8 cellular contexts compared by ENCODE assay signal in the genomic region with DNA sequence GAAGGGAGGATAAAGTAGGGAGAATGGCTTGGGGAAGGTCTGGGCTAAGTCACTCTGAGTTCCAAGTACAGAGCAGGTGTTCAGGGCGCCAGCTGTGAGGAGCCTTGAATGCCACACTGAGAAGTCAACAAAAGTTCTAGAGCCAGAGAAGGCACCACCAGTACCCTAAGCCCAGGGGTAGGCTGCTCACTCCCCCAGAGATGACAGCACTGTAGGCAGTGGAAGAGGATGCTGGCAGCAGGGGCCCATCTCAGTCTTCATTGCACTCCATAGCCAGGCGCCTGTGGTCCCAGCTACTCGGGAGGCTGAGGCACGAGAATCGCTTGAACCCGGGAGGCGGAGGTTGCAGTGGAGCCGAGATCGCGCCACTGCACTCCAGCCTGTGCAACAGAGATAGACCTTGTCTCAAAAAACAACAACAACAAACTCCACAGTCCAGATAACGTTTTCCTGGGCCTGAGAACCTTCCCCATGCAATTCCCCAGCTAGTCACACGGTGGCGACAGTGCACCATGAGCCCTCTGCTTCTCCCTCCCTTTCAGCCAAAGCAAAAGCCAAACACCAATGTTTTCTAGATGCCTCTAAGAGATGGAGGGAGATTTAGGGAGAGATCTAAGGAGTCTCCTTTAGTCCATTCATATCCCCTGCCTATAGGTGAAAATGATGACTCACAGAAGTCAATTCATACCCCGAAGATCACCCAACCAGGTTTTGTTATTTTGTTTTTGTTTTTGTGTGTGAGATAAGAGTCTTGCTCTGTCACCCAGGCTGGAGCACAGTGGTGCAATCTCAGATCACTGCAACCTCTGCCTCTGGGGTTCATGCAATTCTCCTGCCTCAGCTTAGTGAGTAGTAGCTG. TPM values are rescaled to one million over a fixed set of nuclear protein-coding genes. Genes with fewer than 3 reads are reported as not detected.
DNase-seq lines count a peak whose midpoint lies in the region; ATAC-seq lines count a peak whose summit lies in the region.

No MANE protein-coding gene starts in this region.

- H3K4me3 ChIP-seq in HAP-1 = no peak overlapping the region

- peak; percentile 48 for DNase-seq in COLO668 (lab: John Stamatoyannopoulos, UW; ENCODE audit: unreplicated experiment)
- DNase-seq in HAP-1 (ENCODE audit: low spot score in 2 of 2) = peak; percentile 78 to 86
- peak; percentile 70 for DNase-seq in NCI-H2227 (lab: John Stamatoyannopoulos, UW; ENCODE audit: unreplicated experiment)
- peak; percentile 63 to 66 for DNase-seq in activated CD4-positive, alpha-beta T cell treated with anti-CD3 and anti-CD28 coated beads for 24 hours (ENCODE audit: low read depth in 2 of 2)
- DNase-seq in cerebellar nuclear complex (lab: John Stamatoyannopoulos, UW) = peak; percentile 10 to 18
- DNase-seq in left colon = peak in 1 of 2 donors; percentile 78
- DNase-seq in stimulated activated CD4-positive, alpha-beta T cell treated with anti-CD3 and anti-CD28 coated beads, Interleukin-4, amount 100 ng/mL, for 1 hour = peak; percentile 79

- H3K9me3 ChIP-seq in HAP-1 = no peaks in the 10 kb centered on the region

- in situ Hi-C loops in HAP-1 (cut with MboI; ENCODE audit: low sequenced_read_pairs) = loop anchor here (5.0 to 25.0 kb wide), 2 partner anchors 451 to 1376 kb away; no protein-coding TSS in a partner anchor

- intact Hi-C loops in left colon (cut with DNase I, micrococcal nuclease) = loop anchor here in 1 of 2 donors (5.0 kb wide), 1 partner anchor 41 kb away; no protein-coding TSS in a partner anchor

- ATAC-seq in left colon = peak; percentile 73
- no peak for ATAC-seq in HG02623 (IDR thresholded peaks at IDR 0.05; ENCODE audit: unreplicated experiment)

- no peaks in the 10 kb centered on the region for H3K27me3 ChIP-seq in HAP-1 (ENCODE audit: low read depth)

- no peaks in the 10 kb centered on the region; the same call in 1 of the 2 replicates for H3K4me1 ChIP-seq in HAP-1

- no peaks in the 10 kb centered on the region for H3K36me3 ChIP-seq in HAP-1 (replicated peaks)

RNA-seq across cellular contexts. Expression of a gene that starts 19.8 kb away (rescaled TPM):
- total RNA-seq in left colon = 10 to 100 TPM; 55.6 to 65.8 TPM

RNA-seq across cellular contexts. Expression of a gene that starts 27.1 kb away (rescaled TPM):
- total RNA-seq in left colon = 10 to 100 TPM; 43.3 to 56.1 TPM
